19 cellular contexts compared by ENCODE assay signal in genomic region chr3:116836286-116836685, GRCh38.
"Had no signal": no experiment of that assay in that cellular context is flagged by ENCODE, and none has a peak within 500 bp of the region (broad histone marks: within the 10 kb centered on the region; RNA-seq: fewer than 3 reads in every experiment).

No MANE protein-coding gene starts in this region.

- DNase-seq: activated CD4-positive, alpha-beta T cell treated with anti-CD3 and anti-CD28 coated beads, Interleukin-2, amount 10 ng/mL, durations not matched to agents 7 days and 5 days; activated CD8-positive, alpha-beta memory T cell treated with anti-CD3 and anti-CD28 coated beads for 24 hours; activated naive CD4-positive, alpha-beta T cell; activated naive CD8-positive, alpha-beta T cell treated with anti-CD3 and anti-CD28 coated beads, Interleukin-2, amount 10 ng/mL, durations not matched to agents 7 days and 5 days; heart left ventricle; islet precursor cell; left lung; mucosa of descending colon; naive thymus-derived CD4-positive, alpha-beta T cell; ovary; stimulated activated CD4-positive, alpha-beta T cell treated with anti-CD3 and anti-CD28 coated beads, Interleukin-4, amount 100 ng/mL, for 1 hour; stimulated activated naive B cell treated with anti-CD40 and anti-IgM and Interleukin-4, amounts not matched to agents 10 μg/mL and 1 μg/mL and 100 μg/mL, for 72 hours; substantia nigra; uterus had no signal

- H3K4me1 ChIP-seq: heart left ventricle, left lung, tibial nerve, uterus had no signal

- H3K36me3 ChIP-seq: cardiac muscle cell, heart left ventricle, left lung, ovary, tibial nerve, uterus had no signal

- H3K27ac ChIP-seq: cardiac muscle cell, heart left ventricle, left lung, ovary, tibial nerve, uterus had no signal

- ATAC-seq: esophagus mucosa; heart left ventricle; left lung; mucosa of descending colon; naive thymus-derived CD4-positive, alpha-beta T cell; stimulated activated naive B cell treated with anti-CD40 and anti-IgM and Interleukin-4, amounts not matched to agents 10 μg/mL and 1 μg/mL and 100 μg/mL, for 72 hours had no signal

- FAIRE-seq: endometrium, frontal cortex had no signal

- H3K27me3 ChIP-seq: cardiac muscle cell, heart left ventricle, left lung, ovary, tibial nerve, uterus had no signal

- H3K4me3 ChIP-seq: cardiac muscle cell, heart left ventricle, left lung, mucosa of descending colon, ovary, tibial nerve, uterus had no signal

- H3K9me3 ChIP-seq: heart left ventricle, left lung, mucosa of descending colon, ovary, tibial nerve, uterus had no signal
